ENCODE assay signal across 29 cellular contexts in the genomic region with DNA sequence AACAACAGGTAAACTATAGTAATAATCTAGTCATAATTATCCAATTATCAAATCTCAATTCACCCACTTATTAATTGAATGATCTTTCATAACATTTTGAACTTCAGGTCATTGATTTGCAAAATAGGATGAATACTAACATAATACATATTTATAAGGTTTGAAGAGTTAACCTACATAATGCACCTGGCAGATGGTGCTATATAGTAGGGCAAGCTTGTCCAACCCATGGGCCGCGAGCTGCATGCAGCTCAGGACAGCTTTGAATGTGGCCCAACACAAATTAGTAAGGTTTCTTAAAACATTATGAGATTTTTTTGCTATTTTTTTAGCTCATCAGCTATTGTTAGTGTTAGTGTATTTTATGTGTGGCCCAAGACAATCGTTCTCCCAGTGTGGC.
"Had no signal": no experiment of that assay in that cellular context is flagged by ENCODE, and none has a peak within 500 bp of the region (broad histone marks: within the 10 kb centered on the region; RNA-seq: fewer than 3 reads in every experiment).

No MANE protein-coding gene starts in this region.

- H3K9me3 Mint-ChIP-seq: natural killer cell treated with Interleukin-12 subunit alpha and Interleukin-12 subunit beta and Interleukin-15 and Interleukin-18, amount 100 ng/mL, for 72 hours; nephron progenitor cell; neural crest cell; stimulated activated effector memory CD8-positive, alpha-beta T cell treated with anti-CD3 and anti-CD28 coated beads, Interleukin-12 subunit alpha, Interleukin-12 subunit beta, amount 100 ng/mL, for 72 hours; stimulated activated naive B cell treated with anti-CD40 and anti-IgM and Interleukin-4, amounts not matched to agents 10 μg/mL and 1 μg/mL and 100 μg/mL, for 72 hours; stimulated activated naive CD8-positive, alpha-beta T cell treated with anti-CD3 and anti-CD28 coated beads, Interleukin-15, Interleukin-2, amounts not matched to agents 100 ng/mL and 50 ng/mL, for 24 hours; type B pancreatic cell had no signal

- H3K27ac ChIP-seq: ovary, parathyroid adenoma, psoas muscle, right lobe of liver, sigmoid colon, stomach, thoracic aorta, thyroid gland, transverse colon, upper lobe of right lung, uterus had no signal

- DNase-seq: naive thymus-derived CD4-positive, alpha-beta T cell; nephron progenitor cell; occipital lobe; ovary; posterior cingulate gyrus; psoas muscle; right cardiac atrium; right lobe of liver; sigmoid colon; small intestine; stimulated activated CD4-positive, alpha-beta T cell treated with anti-CD3 and anti-CD28 coated beads, Interleukin-15, amount 100 ng/mL, for 24 hours; stimulated activated CD4-positive, alpha-beta T cell treated with anti-CD3 and anti-CD28 coated beads, Interleukin-2, amount 100 ng/mL, for 24 hours; stimulated activated CD4-positive, alpha-beta T cell treated with anti-CD3 and anti-CD28 coated beads, Interleukin-2, amount 100 ng/mL, for 48 hours; stimulated activated CD4-positive, alpha-beta T cell treated with anti-CD3 and anti-CD28 coated beads, Interleukin-4, amount 100 ng/mL, for 24 hours; stimulated activated naive B cell treated with anti-CD40 and anti-IgM and Interleukin-4, amounts not matched to agents 10 μg/mL and 1 μg/mL and 100 μg/mL, for 72 hours; stimulated activated naive CD4-positive, alpha-beta T cell treated with Interleukin-2 at 50 U/mL for 16 hours; stomach; thyroid gland; transverse colon; upper lobe of right lung; uterus had no signal

- H3K27me3 ChIP-seq: ovary, right lobe of liver, sigmoid colon, stomach, thyroid gland, transverse colon, upper lobe of right lung, uterus had no signal

- H3K4me1 Mint-ChIP-seq: nephron progenitor cell; neural crest cell; stimulated activated effector memory CD8-positive, alpha-beta T cell treated with anti-CD3 and anti-CD28 coated beads, Interleukin-12 subunit alpha, Interleukin-12 subunit beta, amount 100 ng/mL, for 72 hours; stimulated activated naive B cell treated with anti-CD40 and anti-IgM and Interleukin-4, amounts not matched to agents 10 μg/mL and 1 μg/mL and 100 μg/mL, for 72 hours had no signal

- ATAC-seq: natural killer cell treated with Interleukin-12 subunit alpha and Interleukin-12 subunit beta and Interleukin-15 and Interleukin-18, amount 100 ng/mL, for 72 hours; psoas muscle; right cardiac atrium; right lobe of liver; stimulated activated effector memory CD8-positive, alpha-beta T cell treated with anti-CD3 and anti-CD28 coated beads, Interleukin-12 subunit alpha, Interleukin-12 subunit beta, amount 100 ng/mL, for 72 hours; stimulated activated naive B cell treated with anti-CD40 and anti-IgM and Interleukin-4, amounts not matched to agents 10 μg/mL and 1 μg/mL and 100 μg/mL, for 72 hours; upper lobe of right lung had no signal

- H3K4me3 ChIP-seq: ovary, psoas muscle, right lobe of liver, sigmoid colon, stomach, thoracic aorta, thyroid gland, transverse colon, upper lobe of right lung, uterus had no signal

- H2AFZ ChIP-seq: parathyroid adenoma had no signal

- H3K9me3 ChIP-seq: ovary, psoas muscle, right lobe of liver, sigmoid colon, stomach, thoracic aorta, thyroid gland, transverse colon, upper lobe of right lung, uterus had no signal

- H3K4me1 ChIP-seq: parathyroid adenoma, psoas muscle, right lobe of liver, stomach, thyroid gland, transverse colon, upper lobe of right lung, uterus had no signal

- H3K79me2 ChIP-seq: parathyroid adenoma had no signal

- H3K36me3 Mint-ChIP-seq: stimulated activated effector memory CD8-positive, alpha-beta T cell treated with anti-CD3 and anti-CD28 coated beads, Interleukin-12 subunit alpha, Interleukin-12 subunit beta, amount 100 ng/mL, for 72 hours; stimulated activated naive B cell treated with anti-CD40 and anti-IgM and Interleukin-4, amounts not matched to agents 10 μg/mL and 1 μg/mL and 100 μg/mL, for 72 hours; type B pancreatic cell had no signal

- H3K27ac Mint-ChIP-seq: naive thymus-derived CD4-positive, alpha-beta T cell; natural killer cell treated with Interleukin-12 subunit alpha and Interleukin-12 subunit beta and Interleukin-15 and Interleukin-18, amount 100 ng/mL, for 72 hours; nephron progenitor cell; progenitor cell of endocrine pancreas; stimulated activated effector memory CD8-positive, alpha-beta T cell treated with anti-CD3 and anti-CD28 coated beads, Interleukin-12 subunit alpha, Interleukin-12 subunit beta, amount 100 ng/mL, for 72 hours; stimulated activated naive B cell treated with anti-CD40 and anti-IgM and Interleukin-4, amounts not matched to agents 10 μg/mL and 1 μg/mL and 100 μg/mL, for 72 hours; stimulated activated naive CD8-positive, alpha-beta T cell treated with anti-CD3 and anti-CD28 coated beads, Interleukin-15, Interleukin-2, amounts not matched to agents 100 ng/mL and 50 ng/mL, for 24 hours; type B pancreatic cell had no signal

- H3K36me3 ChIP-seq: ovary, right lobe of liver, sigmoid colon, stomach, thoracic aorta, thyroid gland, transverse colon, upper lobe of right lung, uterus had no signal

- H3K9ac ChIP-seq: parathyroid adenoma had no signal

- H3K27me3 Mint-ChIP-seq: naive thymus-derived CD4-positive, alpha-beta T cell had no signal

- H3K4me3 Mint-ChIP-seq: naive thymus-derived CD4-positive, alpha-beta T cell; natural killer cell treated with Interleukin-12 subunit alpha and Interleukin-12 subunit beta and Interleukin-15 and Interleukin-18, amount 100 ng/mL, for 72 hours; nephron progenitor cell; neural crest cell; stimulated activated effector memory CD8-positive, alpha-beta T cell treated with anti-CD3 and anti-CD28 coated beads, Interleukin-12 subunit alpha, Interleukin-12 subunit beta, amount 100 ng/mL, for 72 hours; stimulated activated naive B cell treated with anti-CD40 and anti-IgM and Interleukin-4, amounts not matched to agents 10 μg/mL and 1 μg/mL and 100 μg/mL, for 72 hours; stimulated activated naive CD8-positive, alpha-beta T cell treated with anti-CD3 and anti-CD28 coated beads, Interleukin-15, Interleukin-2, amounts not matched to agents 100 ng/mL and 50 ng/mL, for 24 hours; type B pancreatic cell had no signal
